2 cellular contexts compared by ENCODE assay signal in the genomic region with DNA sequence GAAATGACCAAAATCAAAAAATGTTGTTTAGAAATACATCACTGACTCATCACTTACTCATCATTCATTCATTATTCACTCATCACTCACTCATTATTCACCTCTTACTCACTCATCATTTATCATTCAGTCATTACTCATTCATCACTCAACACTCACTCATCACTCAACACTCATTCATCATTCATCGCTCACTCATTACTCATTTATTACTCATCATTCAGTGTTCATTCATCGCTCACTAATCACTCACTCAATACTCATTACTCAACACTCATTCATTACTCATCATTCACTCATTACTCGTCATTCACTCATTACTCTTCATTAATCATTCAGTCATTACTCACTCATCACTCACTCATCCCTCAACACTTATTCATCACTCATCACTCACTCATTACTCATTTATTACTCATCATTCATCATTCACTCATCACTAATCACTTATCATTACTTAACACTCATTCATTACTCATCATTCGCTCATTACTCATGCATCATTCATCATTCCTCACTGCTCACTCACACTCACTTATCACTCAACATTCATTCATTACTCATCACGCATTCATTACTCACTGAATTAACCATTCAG.
TF ChIP-seq lines count a peak whose summit lies in the region.

No MANE protein-coding gene starts in this region.

TF ChIP-seq in HepG2, 621 proteins besides CTCF, POLR2A, EP300 and RAD21:
- TF ChIP-seq YEATS2 (CRISPR knock-in tag; IDR thresholded peaks at IDR 0.05; ENCODE audit: borderline replicate concordance) (no peak), ATF7 (IDR thresholded peaks at IDR 0.05) (peak; percentile 86), ATF7 (CRISPR knock-in tag; IDR thresholded peaks at IDR 0.05) (no peak), BORCS8-MEF2B (CRISPR knock-in tag; IDR thresholded peaks at IDR 0.05) (no peak), SMC3 (IDR thresholded peaks at IDR 0.05; ENCODE audit: low read length) (no peak), ZNF329 (CRISPR knock-in tag; IDR thresholded peaks at IDR 0.05; ENCODE audit: low read depth) (no peak), TMF1 (CRISPR knock-in tag; IDR thresholded peaks at IDR 0.05; ENCODE audit: low read depth) (no peak), CREB1 (IDR thresholded peaks at IDR 0.05) (peak; percentile 81), CREB1 (CRISPR knock-in tag; IDR thresholded peaks at IDR 0.05) (no peak), ZNF354B (CRISPR knock-in tag; IDR thresholded peaks at IDR 0.05) (no peak), ZNF770 (CRISPR knock-in tag; IDR thresholded peaks at IDR 0.05) (no peak), ZNF143 (CRISPR knock-in tag; IDR thresholded peaks at IDR 0.05) (no peak)

TF ChIP-seq in K562, 482 proteins besides CTCF, POLR2A, EP300 and RAD21:
- TF ChIP-seq ATF3 (IDR thresholded peaks at IDR 0.05), result peak; percentile 69
- no peak for TF ChIP-seq ATF3 (CRISPR knock-in tag; conservative IDR thresholded peaks at IDR 0.05)
- TF ChIP-seq LEF1 (IDR thresholded peaks at IDR 0.05), result peak; percentile 72
- no peak for TF ChIP-seq ZNF24 (IDR thresholded peaks at IDR 0.05)
- TF ChIP-seq JUND (IDR thresholded peaks at IDR 0.05; ENCODE audit: borderline replicate concordance, low read depth, low read length), result no peak
- peak; percentile 14; the same call in 1 of the 3 replicates for TF ChIP-seq JUND (tag; IDR thresholded peaks at IDR 0.05; ENCODE audit: borderline replicate concordance, low read depth, low read length)
- TF ChIP-seq CBFA2T3 (IDR thresholded peaks at IDR 0.05), result 0 out of 2 replicates have a peak, but pooled peaks have one; percentile 23
- TF ChIP-seq ZNF316 (IDR thresholded peaks at IDR 0.05), result peak; percentile 30
- TF ChIP-seq, protein P1, sequence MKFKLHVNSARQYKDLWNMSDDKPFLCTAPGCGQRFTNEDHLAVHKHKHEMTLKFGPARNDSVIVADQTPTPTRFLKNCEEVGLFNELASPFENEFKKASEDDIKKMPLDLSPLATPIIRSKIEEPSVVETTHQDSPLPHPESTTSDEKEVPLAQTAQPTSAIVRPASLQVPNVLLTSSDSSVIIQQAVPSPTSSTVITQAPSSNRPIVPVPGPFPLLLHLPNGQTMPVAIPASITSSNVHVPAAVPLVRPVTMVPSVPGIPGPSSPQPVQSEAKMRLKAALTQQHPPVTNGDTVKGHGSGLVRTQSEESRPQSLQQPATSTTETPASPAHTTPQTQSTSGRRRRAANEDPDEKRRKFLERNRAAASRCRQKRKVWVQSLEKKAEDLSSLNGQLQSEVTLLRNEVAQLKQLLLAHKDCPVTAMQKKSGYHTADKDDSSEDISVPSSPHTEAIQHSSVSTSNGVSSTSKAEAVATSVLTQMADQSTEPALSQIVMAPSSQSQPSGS (CRISPR knock-in tag; IDR thresholded peaks at IDR 0.05), result no peak
- TF ChIP-seq, protein P2, sequence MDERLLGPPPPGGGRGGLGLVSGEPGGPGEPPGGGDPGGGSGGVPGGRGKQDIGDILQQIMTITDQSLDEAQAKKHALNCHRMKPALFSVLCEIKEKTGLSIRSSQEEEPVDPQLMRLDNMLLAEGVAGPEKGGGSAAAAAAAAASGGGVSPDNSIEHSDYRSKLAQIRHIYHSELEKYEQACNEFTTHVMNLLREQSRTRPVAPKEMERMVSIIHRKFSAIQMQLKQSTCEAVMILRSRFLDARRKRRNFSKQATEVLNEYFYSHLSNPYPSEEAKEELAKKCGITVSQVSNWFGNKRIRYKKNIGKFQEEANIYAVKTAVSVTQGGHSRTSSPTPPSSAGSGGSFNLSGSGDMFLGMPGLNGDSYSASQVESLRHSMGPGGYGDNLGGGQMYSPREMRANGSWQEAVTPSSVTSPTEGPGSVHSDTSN (CRISPR knock-in tag; IDR thresholded peaks at IDR 0.05; ENCODE audit: low read depth), result no peak
- TF ChIP-seq, protein P2 (tag; conservative IDR thresholded peaks at IDR 0.05; ENCODE audit: low read depth), result peak; percentile 87
- TF ChIP-seq, protein P3, sequence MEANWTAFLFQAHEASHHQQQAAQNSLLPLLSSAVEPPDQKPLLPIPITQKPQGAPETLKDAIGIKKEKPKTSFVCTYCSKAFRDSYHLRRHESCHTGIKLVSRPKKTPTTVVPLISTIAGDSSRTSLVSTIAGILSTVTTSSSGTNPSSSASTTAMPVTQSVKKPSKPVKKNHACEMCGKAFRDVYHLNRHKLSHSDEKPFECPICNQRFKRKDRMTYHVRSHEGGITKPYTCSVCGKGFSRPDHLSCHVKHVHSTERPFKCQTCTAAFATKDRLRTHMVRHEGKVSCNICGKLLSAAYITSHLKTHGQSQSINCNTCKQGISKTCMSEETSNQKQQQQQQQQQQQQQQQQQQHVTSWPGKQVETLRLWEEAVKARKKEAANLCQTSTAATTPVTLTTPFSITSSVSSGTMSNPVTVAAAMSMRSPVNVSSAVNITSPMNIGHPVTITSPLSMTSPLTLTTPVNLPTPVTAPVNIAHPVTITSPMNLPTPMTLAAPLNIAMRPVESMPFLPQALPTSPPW (CRISPR knock-in tag; IDR thresholded peaks at IDR 0.05), result no peak
- TF ChIP-seq E2F3 (CRISPR knock-in tag; IDR thresholded peaks at IDR 0.05), result no peak
- no peak for TF ChIP-seq SIRT6 (IDR thresholded peaks at IDR 0.05; ENCODE audit: low read depth, low read length)
- TF ChIP-seq ARHGAP35 (IDR thresholded peaks at IDR 0.05; ENCODE audit: partially characterized antibody), result peak; percentile 94
- TF ChIP-seq SIX5 (IDR thresholded peaks at IDR 0.05; ENCODE audit: borderline replicate concordance in 1 of 2, insufficient read depth in 1 of 2, low read depth in 1 of 2, low read length in 2 of 2), result no peak
- TF ChIP-seq HDAC6 (IDR thresholded peaks at IDR 0.05; ENCODE audit: low read depth, low read length), result no peak
- peak; percentile 82 for TF ChIP-seq PKNOX1 (IDR thresholded peaks at IDR 0.05)
- TF ChIP-seq FOSL1 (tag; conservative IDR thresholded peaks at IDR 0.05), result peak; percentile 65
- TF ChIP-seq TRIM24 (IDR thresholded peaks at IDR 0.05), result peak; percentile 34 to 64; a peak in 3 of 4 replicates
- TF ChIP-seq MEIS2 (IDR thresholded peaks at IDR 0.05; ENCODE audit: partially characterized antibody), result peak; percentile 91
TF ChIP-seq in K562: peak in this region for 11.
